Comparison of ENCODE assay signal across 29 cellular contexts in genomic region chr2:145909781-145910180, GRCh38.
"Had no signal": no experiment of that assay in that cellular context is flagged by ENCODE, and none has a peak within 500 bp of the region (broad histone marks: within the 10 kb centered on the region; RNA-seq: fewer than 3 reads in every experiment).

No MANE protein-coding gene starts in this region.

- H3K4me1 ChIP-seq: colonic mucosa, gastroesophageal sphincter, psoas muscle, stomach, suprapubic skin, tibial artery, upper lobe of right lung had no signal

- H3K36me3 ChIP-seq: colonic mucosa, gastroesophageal sphincter, ovary, stomach, suprapubic skin, tibial artery, upper lobe of right lung, WERI-Rb-1 had no signal

- H3K4me3 ChIP-seq: colonic mucosa, dorsolateral prefrontal cortex, gastroesophageal sphincter, hepatocyte, ovary, psoas muscle, smooth muscle cell, stomach, suprapubic skin, tibial artery, upper lobe of right lung had no signal

- H2AFZ ChIP-seq: hepatocyte had no signal

- H3K9me3 ChIP-seq: colonic mucosa, gastroesophageal sphincter, ovary, psoas muscle, stomach, suprapubic skin, tibial artery, upper lobe of right lung had no signal

- FAIRE-seq: keratinocyte, TTC549 had no signal

- H3K4me2 ChIP-seq: hepatocyte, smooth muscle cell had no signal

- H3K27ac ChIP-seq: colonic mucosa, dorsolateral prefrontal cortex, gastroesophageal sphincter, hepatocyte, ovary, psoas muscle, stomach, suprapubic skin, tibial artery, upper lobe of right lung, WERI-Rb-1 had no signal

- H3K27me3 ChIP-seq: colonic mucosa, gastroesophageal sphincter, hepatocyte, ovary, stomach, suprapubic skin, tibial artery, upper lobe of right lung had no signal

- DNase-seq: activated CD4-positive, alpha-beta T cell treated with anti-CD3 and anti-CD28 coated beads for 48 hours; activated CD4-positive, alpha-beta T cell treated with anti-CD3 and anti-CD28 coated beads, Interleukin-2, amount 50 U/mL, for 48 hours; activated CD8-positive, alpha-beta memory T cell treated with anti-CD3 and anti-CD28 coated beads for 24 hours; activated effector memory CD4-positive, alpha-beta T cell treated with Interleukin-2 at 50 U/mL for 16 hours; activated naive CD4-positive, alpha-beta T cell treated with Interleukin-2 at 50 U/mL for 16 hours; amniotic stem cell; colonic mucosa; dorsolateral prefrontal cortex; effector memory CD4-positive, alpha-beta T cell; erythroblast; left cardiac atrium; left ventricle myocardium superior; naive B cell; ovary; psoas muscle; stimulated activated CD4-positive, alpha-beta T cell treated with anti-CD3 and anti-CD28 coated beads, Interleukin-1b, Interleukin-23, amount 100 ng/mL, for 48 hours; stimulated activated CD4-positive, alpha-beta T cell treated with anti-CD3 and anti-CD28 coated beads, Interleukin-4, amount 100 ng/mL, for 4 hours; stimulated activated CD8-positive, alpha-beta memory T cell treated with anti-CD3 and anti-CD28 coated beads, Interleukin-4, amount 100 ng/mL, for 48 hours; stomach; T-helper 9 cell; tibial artery; upper lobe of right lung; WERI-Rb-1 had no signal

- H3K79me2 ChIP-seq: hepatocyte had no signal
